In the genomic region with DNA sequence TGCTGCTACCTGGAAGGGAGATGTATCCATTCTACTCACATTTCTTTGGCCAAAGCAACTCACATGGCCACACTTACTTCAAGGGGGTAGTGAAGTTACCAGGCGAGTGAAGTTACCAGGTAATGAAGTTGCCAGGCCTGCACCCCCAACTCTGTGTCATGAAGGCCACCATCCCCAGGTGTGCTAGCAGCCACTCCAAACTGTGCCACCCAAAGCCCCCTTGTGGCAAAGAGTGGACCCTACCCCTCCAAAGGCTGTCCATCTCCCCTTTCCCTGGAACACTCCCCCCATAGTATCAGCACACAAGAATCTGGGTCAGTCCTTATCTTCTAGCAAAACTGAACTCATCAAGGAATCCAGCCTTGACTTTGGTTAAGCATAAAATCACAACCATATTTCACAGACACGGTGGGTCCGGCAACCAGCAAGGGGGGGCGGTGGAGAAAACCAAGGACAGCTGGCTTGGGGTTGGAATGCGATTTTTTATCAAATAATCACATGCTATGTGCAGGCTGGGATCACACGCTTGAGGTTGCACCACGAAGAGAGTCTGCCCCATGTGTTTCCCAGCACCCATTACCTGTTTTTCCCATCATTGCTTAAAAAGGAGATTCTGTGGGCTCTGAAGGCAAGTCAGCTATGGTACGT, we compare ENCODE assay signal across 11 cellular contexts.
DNase-seq lines count a peak whose midpoint lies in the region; ATAC-seq and TF ChIP-seq lines count a peak whose summit lies in the region.
"Had no signal": no experiment of that assay in that cellular context is flagged by ENCODE, and none has a peak within 500 bp of the region (broad histone marks: within the 10 kb centered on the region; RNA-seq: fewer than 3 reads in every experiment).

No MANE protein-coding gene starts in this region.

- WGBS in endodermal cell (ENCODE audit: insufficient coverage in 1 of 2, insufficient read length in 1 of 2), 2 experiments = 92 to 96% methylated on average over 7 to 8 of the region's 8 CpGs
- WGBS in gastroesophageal sphincter (ENCODE audit: low coverage in 1 of 2), 2 donors = 90 to 100% methylated on average over 2 to 6 of the region's 8 CpGs

- H3K27ac Mint-ChIP-seq in endodermal cell (peak overlapping the region; percentile 80), osteocyte (ENCODE audit: unreplicated experiment) (no peak overlapping the region)
- H3K27ac Mint-ChIP-seq: activated naive CD4-positive, alpha-beta T cell treated with anti-CD3 and anti-CD28 coated beads, Interleukin-2, amount 50 U/mL, for 72 hours had no signal

- H3K4me1 Mint-ChIP-seq in endodermal cell = peaks cover 44% of the 10 kb centered on the region
- H3K4me1 Mint-ChIP-seq in osteocyte (ENCODE audit: unreplicated experiment) = peaks cover 16% of the 10 kb centered on the region

- H3K27me3 Mint-ChIP-seq in endodermal cell (ENCODE audit: insufficient read depth) = no peaks in the 10 kb centered on the region
- no peaks in the 10 kb centered on the region for H3K27me3 Mint-ChIP-seq in osteocyte (ENCODE audit: unreplicated experiment)

- H3K36me3 ChIP-seq in DOHH2 (ENCODE audit: control insufficient read depth, low read length) (no peaks in the 10 kb centered on the region), MM.1S (replicated peaks; ENCODE audit: insufficient read depth, low read length) (no peaks in the 10 kb centered on the region), endodermal cell (ENCODE audit: control insufficient read depth, insufficient read depth, low read length) (no peaks in the 10 kb centered on the region), gastroesophageal sphincter (no peaks in the 10 kb centered on the region)
- H3K36me3 ChIP-seq: Peyer's patch had no signal

- no peaks in the 10 kb centered on the region for H3K36me3 Mint-ChIP-seq in endodermal cell (ENCODE audit: low read depth)
- no peaks in the 10 kb centered on the region for H3K36me3 Mint-ChIP-seq in osteocyte (ENCODE audit: unreplicated experiment)
- H3K36me3 Mint-ChIP-seq: activated naive CD4-positive, alpha-beta T cell treated with anti-CD3 and anti-CD28 coated beads, Interleukin-2, amount 50 U/mL, for 72 hours had no signal

- H2AFZ ChIP-seq in MM.1S (ENCODE audit: low read length) = no peak overlapping the region

- H3K4me3 Mint-ChIP-seq in endodermal cell (no peak overlapping the region), osteocyte (ENCODE audit: unreplicated experiment) (no peak overlapping the region)

- H4K20me1 ChIP-seq in DOHH2 (ENCODE audit: control insufficient read depth, insufficient read depth, low read depth, low read length) (no peaks in the 10 kb centered on the region), MM.1S (ENCODE audit: insufficient read depth, low read length) (no peaks in the 10 kb centered on the region)

- H3K4me1 ChIP-seq in DOHH2 (ENCODE audit: control insufficient read depth, low read length) (peaks cover 33% of the 10 kb centered on the region), MM.1S (ENCODE audit: low read length) (peaks cover 17% of the 10 kb centered on the region), endodermal cell (ENCODE audit: control insufficient read depth, insufficient read depth, low read length) (peaks cover 17% of the 10 kb centered on the region), gastroesophageal sphincter (peaks cover 0 to 20% (median 5%) of the 10 kb centered on the region in 3 donors)

- H3K27ac ChIP-seq in DOHH2 (ENCODE audit: low read depth, low read length) (no peak overlapping the region), MM.1S (ENCODE audit: low read length) (no peak overlapping the region), endodermal cell (ENCODE audit: low read depth, low read length) (no peak overlapping the region), gastroesophageal sphincter (no peak overlapping the region)

- H3K9ac ChIP-seq in MM.1S (ENCODE audit: low read length) = no peak overlapping the region
- H3K9ac ChIP-seq in endodermal cell (ENCODE audit: extremely low read depth, low read length, poor library complexity, severe bottlenecking) = no peak overlapping the region

- TF ChIP-seq CTCF in DOHH2 (IDR thresholded peaks at IDR 0.05; ENCODE audit: low read depth, low read length, poor library complexity, severe bottlenecking) (peak; percentile 36), MM.1S (IDR thresholded peaks at IDR 0.05; ENCODE audit: low read length) (peak; percentile 13; the same call in 1 of the 2 replicates), endodermal cell (conservative IDR thresholded peaks at IDR 0.05) (peak; percentile 71), osteocyte (IDR thresholded peaks at IDR 0.05) (peak; percentile 24), gastroesophageal sphincter (IDR thresholded peaks at IDR 0.05) (no peak)

- H3K4me2 ChIP-seq in DOHH2 (ENCODE audit: low read length) (no peak overlapping the region), MM.1S (ENCODE audit: low read depth, low read length) (no peak overlapping the region)

- H3K9me2 ChIP-seq in DOHH2 (replicated peaks; ENCODE audit: control insufficient read depth, low read length) = no peaks in the 10 kb centered on the region
- no peaks in the 10 kb centered on the region for H3K9me2 ChIP-seq in MM.1S (replicated peaks; ENCODE audit: insufficient read depth, low read length)

- no peaks in the 10 kb centered on the region for H3F3A ChIP-seq in DOHH2 (ENCODE audit: control insufficient read depth, insufficient read depth)
- no peaks in the 10 kb centered on the region for H3F3A ChIP-seq in MM.1S (ENCODE audit: insufficient read depth, low read length)

- no peak for TF ChIP-seq EP300 in gastroesophageal sphincter (IDR thresholded peaks at IDR 0.05)

- no peaks in the 10 kb centered on the region for H3K9me3 ChIP-seq in DOHH2 (ENCODE audit: control insufficient read depth, insufficient read depth, low read length)
- H3K9me3 ChIP-seq in MM.1S (replicated peaks; ENCODE audit: insufficient read depth, low read length) = no peaks in the 10 kb centered on the region
- H3K9me3 ChIP-seq in endodermal cell (ENCODE audit: control insufficient read depth, low read length) = no peaks in the 10 kb centered on the region
- no peaks in the 10 kb centered on the region for H3K9me3 ChIP-seq in gastroesophageal sphincter
- H3K9me3 ChIP-seq: Peyer's patch had no signal

- H3K79me2 ChIP-seq in DOHH2 (ENCODE audit: control insufficient read depth, low read length) (no peaks in the 10 kb centered on the region), MM.1S (ENCODE audit: low read length) (no peaks in the 10 kb centered on the region)

- H3K9me3 Mint-ChIP-seq in endodermal cell (no peaks in the 10 kb centered on the region), osteocyte (ENCODE audit: unreplicated experiment) (no peaks in the 10 kb centered on the region)
- H3K9me3 Mint-ChIP-seq: activated naive CD4-positive, alpha-beta T cell treated with anti-CD3 and anti-CD28 coated beads, Interleukin-2, amount 50 U/mL, for 72 hours had no signal

- H3K27me3 ChIP-seq in DOHH2 (ENCODE audit: control insufficient read depth, low read length) = no peaks in the 10 kb centered on the region
- no peaks in the 10 kb centered on the region for H3K27me3 ChIP-seq in MM.1S (replicated peaks; ENCODE audit: insufficient read depth, low read length)
- H3K27me3 ChIP-seq in endodermal cell (ENCODE audit: control insufficient read depth, insufficient read depth, low read length, poor library complexity, severe bottlenecking) = no peaks in the 10 kb centered on the region
- H3K27me3 ChIP-seq in gastroesophageal sphincter = no peaks in the 10 kb centered on the region
- H3K27me3 ChIP-seq: Peyer's patch had no signal

- TF ChIP-seq POLR2A in gastroesophageal sphincter (IDR thresholded peaks at IDR 0.05) = no peak

- ATAC-seq in gastroesophageal sphincter (no peak), HG02642 (IDR thresholded peaks at IDR 0.05; ENCODE audit: poor library complexity, unreplicated experiment) (no peak)
- ATAC-seq: activated naive CD4-positive, alpha-beta T cell treated with anti-CD3 and anti-CD28 coated beads, Interleukin-2, amount 50 U/mL, for 72 hours had no signal

- H3K4me3 ChIP-seq in DOHH2 (ENCODE audit: low read length) = no peak overlapping the region
- H3K4me3 ChIP-seq in MM.1S (ENCODE audit: low read length) = no peak overlapping the region
- H3K4me3 ChIP-seq in endodermal cell (ENCODE audit: low read length) = no peak overlapping the region
- H3K4me3 ChIP-seq in gastroesophageal sphincter = no peak overlapping the region
- H3K4me3 ChIP-seq: Peyer's patch had no signal

- DNase-seq in MM.1S = no peak
- DNase-seq in endodermal cell = peak; percentile 76
- no peak for DNase-seq in osteocyte (ENCODE audit: extremely low spot score, unreplicated experiment)
- DNase-seq in DMS153 (lab: John Stamatoyannopoulos, UW) = no peak
- DNase-seq: GOT3, Peyer's patch, T-helper 9 cell had no signal

Comparison
In these comparisons a context has a peak if more than half of its experiments do, and no peak if none do; other contexts are left out.
1. CTCF ChIP-seq: peak in DOHH2 (single experiment), MM.1S (single experiment), endodermal cell (single experiment) and osteocyte (single experiment); none in gastroesophageal sphincter (0 of 4).